Comparison of ENCODE assay signal across 1 cellular context in the genomic region with DNA sequence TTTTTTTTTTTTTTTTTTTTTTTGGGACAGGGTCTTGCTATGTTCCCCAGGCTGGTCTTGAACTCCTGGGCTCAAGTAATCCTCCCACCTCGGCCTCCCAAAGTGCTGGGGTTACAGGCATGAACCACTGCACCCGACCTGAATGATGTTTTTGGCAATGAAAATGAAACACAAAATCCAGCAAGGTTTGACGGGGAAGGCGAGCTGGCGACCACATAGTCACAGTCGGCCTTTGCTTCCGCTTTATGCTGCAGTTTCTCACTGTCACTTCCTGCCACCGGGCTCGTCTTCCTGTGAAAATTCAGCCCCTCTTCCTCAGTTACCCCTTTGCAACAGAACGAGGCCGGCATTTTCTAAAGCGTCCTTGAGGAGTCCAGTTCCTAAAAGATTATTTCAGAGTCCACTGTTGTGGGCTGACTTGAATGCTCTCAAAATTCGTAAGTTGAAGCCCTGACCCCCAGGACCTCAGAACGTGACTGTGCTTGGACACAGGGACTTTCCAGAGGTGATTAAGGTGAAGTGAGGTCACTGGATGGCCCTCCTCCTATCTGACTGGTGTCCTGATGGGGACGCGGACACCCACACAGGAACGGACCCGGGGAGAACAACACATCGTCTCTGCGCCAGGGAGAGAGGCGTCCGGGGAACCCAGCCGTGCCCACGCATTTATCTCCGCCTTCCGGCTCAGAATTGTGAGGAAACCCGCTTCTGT.
TF ChIP-seq lines count a peak whose summit lies in the region.

No MANE protein-coding gene starts in this region.

TF ChIP-seq in HepG2, 621 proteins besides CTCF, POLR2A, EP300 and RAD21 (continued from another document and continues in another):
- TF ChIP-seq, protein P1, sequence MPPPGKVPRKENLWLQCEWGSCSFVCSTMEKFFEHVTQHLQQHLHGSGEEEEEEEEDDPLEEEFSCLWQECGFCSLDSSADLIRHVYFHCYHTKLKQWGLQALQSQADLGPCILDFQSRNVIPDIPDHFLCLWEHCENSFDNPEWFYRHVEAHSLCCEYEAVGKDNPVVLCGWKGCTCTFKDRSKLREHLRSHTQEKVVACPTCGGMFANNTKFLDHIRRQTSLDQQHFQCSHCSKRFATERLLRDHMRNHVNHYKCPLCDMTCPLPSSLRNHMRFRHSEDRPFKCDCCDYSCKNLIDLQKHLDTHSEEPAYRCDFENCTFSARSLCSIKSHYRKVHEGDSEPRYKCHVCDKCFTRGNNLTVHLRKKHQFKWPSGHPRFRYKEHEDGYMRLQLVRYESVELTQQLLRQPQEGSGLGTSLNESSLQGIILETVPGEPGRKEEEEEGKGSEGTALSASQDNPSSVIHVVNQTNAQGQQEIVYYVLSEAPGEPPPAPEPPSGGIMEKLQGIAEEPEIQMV (CRISPR knock-in tag; IDR thresholded peaks at IDR 0.05; ENCODE audit: low read depth) = no peak
- no peak for TF ChIP-seq FOXM1 (CRISPR knock-in tag; IDR thresholded peaks at IDR 0.05)
- TF ChIP-seq ZNF607 (CRISPR knock-in tag; IDR thresholded peaks at IDR 0.05; ENCODE audit: borderline replicate concordance) = no peak
- TF ChIP-seq JUN (CRISPR knock-in tag; IDR thresholded peaks at IDR 0.05) = no peak
- no peak for TF ChIP-seq RORA (CRISPR knock-in tag; IDR thresholded peaks at IDR 0.05)
- TF ChIP-seq, protein P2, sequence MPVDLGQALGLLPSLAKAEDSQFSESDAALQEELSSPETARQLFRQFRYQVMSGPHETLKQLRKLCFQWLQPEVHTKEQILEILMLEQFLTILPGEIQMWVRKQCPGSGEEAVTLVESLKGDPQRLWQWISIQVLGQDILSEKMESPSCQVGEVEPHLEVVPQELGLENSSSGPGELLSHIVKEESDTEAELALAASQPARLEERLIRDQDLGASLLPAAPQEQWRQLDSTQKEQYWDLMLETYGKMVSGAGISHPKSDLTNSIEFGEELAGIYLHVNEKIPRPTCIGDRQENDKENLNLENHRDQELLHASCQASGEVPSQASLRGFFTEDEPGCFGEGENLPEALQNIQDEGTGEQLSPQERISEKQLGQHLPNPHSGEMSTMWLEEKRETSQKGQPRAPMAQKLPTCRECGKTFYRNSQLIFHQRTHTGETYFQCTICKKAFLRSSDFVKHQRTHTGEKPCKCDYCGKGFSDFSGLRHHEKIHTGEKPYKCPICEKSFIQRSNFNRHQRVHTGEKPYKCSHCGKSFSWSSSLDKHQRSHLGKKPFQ (CRISPR knock-in tag; IDR thresholded peaks at IDR 0.05; ENCODE audit: insufficient replicate concordance) = no peak
- TF ChIP-seq ZNF572 (CRISPR knock-in tag; IDR thresholded peaks at IDR 0.05) = no peak
- TF ChIP-seq NFKB2 (CRISPR knock-in tag; IDR thresholded peaks at IDR 0.05; ENCODE audit: borderline replicate concordance) = no peak
- TF ChIP-seq CCAR2 (optimal IDR thresholded peaks at IDR 0.05; ENCODE audit: low read depth, low read length) = no peak
- no peak; the same call in 1 of the 2 replicates for TF ChIP-seq ZNF792 (CRISPR knock-in tag; IDR thresholded peaks at IDR 0.05)
- 0 out of 2 replicates have a peak, but pooled peaks have one; percentile 40 for TF ChIP-seq RARA (CRISPR knock-in tag; IDR thresholded peaks at IDR 0.05)
- TF ChIP-seq GTF3A (CRISPR knock-in tag; conservative IDR thresholded peaks at IDR 0.05) = no peak
- TF ChIP-seq, protein P3, sequence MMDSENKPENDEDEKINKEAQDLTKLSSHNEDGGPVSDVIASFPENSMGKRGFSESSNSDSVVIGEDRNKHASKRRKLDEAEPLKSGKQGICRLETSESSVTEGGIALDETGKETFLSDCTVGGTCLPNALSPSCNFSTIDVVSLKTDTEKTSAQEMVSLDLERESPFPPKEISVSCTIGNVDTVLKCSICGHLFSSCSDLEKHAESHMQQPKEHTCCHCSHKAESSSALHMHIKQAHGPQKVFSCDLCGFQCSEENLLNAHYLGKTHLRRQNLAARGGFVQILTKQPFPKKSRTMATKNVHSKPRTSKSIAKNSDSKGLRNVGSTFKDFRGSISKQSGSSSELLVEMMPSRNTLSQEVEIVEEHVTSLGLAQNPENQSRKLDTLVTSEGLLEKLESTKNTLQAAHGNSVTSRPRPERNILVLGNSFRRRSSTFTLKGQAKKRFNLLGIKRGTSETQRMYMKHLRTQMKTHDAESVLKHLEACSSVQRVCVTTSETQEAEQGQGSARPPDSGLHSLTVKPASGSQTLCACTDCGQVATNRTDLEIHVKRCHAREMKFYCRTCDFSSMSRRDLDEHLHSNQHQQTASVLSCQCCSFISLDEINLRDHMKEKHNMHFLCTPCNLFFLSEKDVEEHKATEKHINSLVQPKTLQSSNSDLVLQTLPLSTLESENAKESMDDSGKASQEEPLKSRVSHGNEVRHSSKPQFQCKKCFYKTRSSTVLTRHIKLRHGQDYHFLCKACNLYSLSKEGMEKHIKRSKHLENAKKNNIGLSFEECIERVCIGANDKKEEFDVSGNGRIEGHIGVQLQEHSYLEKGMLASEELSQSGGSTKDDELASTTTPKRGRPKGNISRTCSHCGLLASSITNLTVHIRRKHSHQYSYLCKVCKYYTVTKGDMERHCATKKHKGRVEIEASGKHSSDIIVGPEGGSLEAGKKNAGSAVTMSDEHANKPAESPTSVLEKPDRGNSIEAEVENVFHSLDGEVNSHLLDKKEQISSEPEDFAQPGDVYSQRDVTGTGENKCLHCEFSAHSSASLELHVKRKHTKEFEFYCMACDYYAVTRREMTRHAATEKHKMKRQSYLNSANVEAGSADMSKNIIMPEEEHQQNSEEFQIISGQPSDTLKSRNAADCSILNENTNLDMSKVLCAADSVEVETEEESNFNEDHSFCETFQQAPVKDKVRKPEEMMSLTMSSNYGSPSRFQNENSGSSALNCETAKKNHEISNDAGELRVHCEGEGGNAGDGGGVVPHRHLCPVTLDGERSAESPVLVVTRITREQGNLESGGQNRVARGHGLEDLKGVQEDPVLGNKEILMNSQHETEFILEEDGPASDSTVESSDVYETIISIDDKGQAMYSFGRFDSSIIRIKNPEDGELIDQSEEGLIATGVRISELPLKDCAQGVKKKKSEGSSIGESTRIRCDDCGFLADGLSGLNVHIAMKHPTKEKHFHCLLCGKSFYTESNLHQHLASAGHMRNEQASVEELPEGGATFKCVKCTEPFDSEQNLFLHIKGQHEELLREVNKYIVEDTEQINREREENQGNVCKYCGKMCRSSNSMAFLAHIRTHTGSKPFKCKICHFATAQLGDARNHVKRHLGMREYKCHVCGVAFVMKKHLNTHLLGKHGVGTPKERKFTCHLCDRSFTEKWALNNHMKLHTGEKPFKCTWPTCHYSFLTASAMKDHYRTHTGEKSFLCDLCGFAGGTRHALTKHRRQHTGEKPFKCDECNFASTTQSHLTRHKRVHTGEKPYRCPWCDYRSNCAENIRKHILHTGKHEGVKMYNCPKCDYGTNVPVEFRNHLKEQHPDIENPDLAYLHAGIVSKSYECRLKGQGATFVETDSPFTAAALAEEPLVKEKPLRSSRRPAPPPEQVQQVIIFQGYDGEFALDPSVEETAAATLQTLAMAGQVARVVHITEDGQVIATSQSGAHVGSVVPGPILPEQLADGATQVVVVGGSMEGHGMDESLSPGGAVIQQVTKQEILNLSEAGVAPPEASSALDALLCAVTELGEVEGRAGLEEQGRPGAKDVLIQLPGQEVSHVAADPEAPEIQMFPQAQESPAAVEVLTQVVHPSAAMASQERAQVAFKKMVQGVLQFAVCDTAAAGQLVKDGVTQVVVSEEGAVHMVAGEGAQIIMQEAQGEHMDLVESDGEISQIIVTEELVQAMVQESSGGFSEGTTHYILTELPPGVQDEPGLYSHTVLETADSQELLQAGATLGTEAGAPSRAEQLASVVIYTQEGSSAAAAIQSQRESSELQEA (CRISPR knock-in tag; IDR thresholded peaks at IDR 0.05; ENCODE audit: not compliant biosample characterization) = no peak
- no peak for TF ChIP-seq MAF1 (CRISPR knock-in tag; IDR thresholded peaks at IDR 0.05; ENCODE audit: borderline replicate concordance)
- 0 out of 2 replicates have a peak, but pooled peaks have one; percentile 31 for TF ChIP-seq SSRP1 (CRISPR knock-in tag; IDR thresholded peaks at IDR 0.05)
- TF ChIP-seq ZNF260 (CRISPR knock-in tag; IDR thresholded peaks at IDR 0.05; ENCODE audit: borderline replicate concordance, low read depth) = no peak
- TF ChIP-seq HNRNPL (IDR thresholded peaks at IDR 0.05; ENCODE audit: low read depth, low read length) = no peak
- TF ChIP-seq ELF4 (CRISPR knock-in tag; IDR thresholded peaks at IDR 0.05; ENCODE audit: borderline replicate concordance) = no peak
- TF ChIP-seq, protein P4, sequence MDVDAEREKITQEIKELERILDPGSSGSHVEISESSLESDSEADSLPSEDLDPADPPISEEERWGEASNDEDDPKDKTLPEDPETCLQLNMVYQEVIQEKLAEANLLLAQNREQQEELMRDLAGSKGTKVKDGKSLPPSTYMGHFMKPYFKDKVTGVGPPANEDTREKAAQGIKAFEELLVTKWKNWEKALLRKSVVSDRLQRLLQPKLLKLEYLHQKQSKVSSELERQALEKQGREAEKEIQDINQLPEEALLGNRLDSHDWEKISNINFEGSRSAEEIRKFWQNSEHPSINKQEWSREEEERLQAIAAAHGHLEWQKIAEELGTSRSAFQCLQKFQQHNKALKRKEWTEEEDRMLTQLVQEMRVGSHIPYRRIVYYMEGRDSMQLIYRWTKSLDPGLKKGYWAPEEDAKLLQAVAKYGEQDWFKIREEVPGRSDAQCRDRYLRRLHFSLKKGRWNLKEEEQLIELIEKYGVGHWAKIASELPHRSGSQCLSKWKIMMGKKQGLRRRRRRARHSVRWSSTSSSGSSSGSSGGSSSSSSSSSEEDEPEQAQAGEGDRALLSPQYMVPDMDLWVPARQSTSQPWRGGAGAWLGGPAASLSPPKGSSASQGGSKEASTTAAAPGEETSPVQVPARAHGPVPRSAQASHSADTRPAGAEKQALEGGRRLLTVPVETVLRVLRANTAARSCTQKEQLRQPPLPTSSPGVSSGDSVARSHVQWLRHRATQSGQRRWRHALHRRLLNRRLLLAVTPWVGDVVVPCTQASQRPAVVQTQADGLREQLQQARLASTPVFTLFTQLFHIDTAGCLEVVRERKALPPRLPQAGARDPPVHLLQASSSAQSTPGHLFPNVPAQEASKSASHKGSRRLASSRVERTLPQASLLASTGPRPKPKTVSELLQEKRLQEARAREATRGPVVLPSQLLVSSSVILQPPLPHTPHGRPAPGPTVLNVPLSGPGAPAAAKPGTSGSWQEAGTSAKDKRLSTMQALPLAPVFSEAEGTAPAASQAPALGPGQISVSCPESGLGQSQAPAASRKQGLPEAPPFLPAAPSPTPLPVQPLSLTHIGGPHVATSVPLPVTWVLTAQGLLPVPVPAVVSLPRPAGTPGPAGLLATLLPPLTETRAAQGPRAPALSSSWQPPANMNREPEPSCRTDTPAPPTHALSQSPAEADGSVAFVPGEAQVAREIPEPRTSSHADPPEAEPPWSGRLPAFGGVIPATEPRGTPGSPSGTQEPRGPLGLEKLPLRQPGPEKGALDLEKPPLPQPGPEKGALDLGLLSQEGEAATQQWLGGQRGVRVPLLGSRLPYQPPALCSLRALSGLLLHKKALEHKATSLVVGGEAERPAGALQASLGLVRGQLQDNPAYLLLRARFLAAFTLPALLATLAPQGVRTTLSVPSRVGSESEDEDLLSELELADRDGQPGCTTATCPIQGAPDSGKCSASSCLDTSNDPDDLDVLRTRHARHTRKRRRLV (CRISPR knock-in tag; IDR thresholded peaks at IDR 0.05) = no peak
- TF ChIP-seq POLR2AphosphoS5 (IDR thresholded peaks at IDR 0.05; ENCODE audit: low read depth, low read length) = peak; percentile 83
- TF ChIP-seq MED1 (CRISPR knock-in tag; IDR thresholded peaks at IDR 0.05) = peak; percentile 19; the same call in 1 of the 2 replicates
- TF ChIP-seq ZNF354B (CRISPR knock-in tag; IDR thresholded peaks at IDR 0.05) = no peak
- no peak for TF ChIP-seq MXD4 (CRISPR knock-in tag; IDR thresholded peaks at IDR 0.05)
- TF ChIP-seq ZNF383 (CRISPR knock-in tag; IDR thresholded peaks at IDR 0.05; ENCODE audit: borderline replicate concordance) = no peak
- TF ChIP-seq ZSCAN22 (CRISPR knock-in tag; IDR thresholded peaks at IDR 0.05) = no peak
- TF ChIP-seq, protein P5, sequence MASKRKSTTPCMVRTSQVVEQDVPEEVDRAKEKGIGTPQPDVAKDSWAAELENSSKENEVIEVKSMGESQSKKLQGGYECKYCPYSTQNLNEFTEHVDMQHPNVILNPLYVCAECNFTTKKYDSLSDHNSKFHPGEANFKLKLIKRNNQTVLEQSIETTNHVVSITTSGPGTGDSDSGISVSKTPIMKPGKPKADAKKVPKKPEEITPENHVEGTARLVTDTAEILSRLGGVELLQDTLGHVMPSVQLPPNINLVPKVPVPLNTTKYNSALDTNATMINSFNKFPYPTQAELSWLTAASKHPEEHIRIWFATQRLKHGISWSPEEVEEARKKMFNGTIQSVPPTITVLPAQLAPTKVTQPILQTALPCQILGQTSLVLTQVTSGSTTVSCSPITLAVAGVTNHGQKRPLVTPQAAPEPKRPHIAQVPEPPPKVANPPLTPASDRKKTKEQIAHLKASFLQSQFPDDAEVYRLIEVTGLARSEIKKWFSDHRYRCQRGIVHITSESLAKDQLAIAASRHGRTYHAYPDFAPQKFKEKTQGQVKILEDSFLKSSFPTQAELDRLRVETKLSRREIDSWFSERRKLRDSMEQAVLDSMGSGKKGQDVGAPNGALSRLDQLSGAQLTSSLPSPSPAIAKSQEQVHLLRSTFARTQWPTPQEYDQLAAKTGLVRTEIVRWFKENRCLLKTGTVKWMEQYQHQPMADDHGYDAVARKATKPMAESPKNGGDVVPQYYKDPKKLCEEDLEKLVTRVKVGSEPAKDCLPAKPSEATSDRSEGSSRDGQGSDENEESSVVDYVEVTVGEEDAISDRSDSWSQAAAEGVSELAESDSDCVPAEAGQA (IDR thresholded peaks at IDR 0.05; ENCODE audit: low read depth) = no peak
- TF ChIP-seq, protein P5 (CRISPR knock-in tag; IDR thresholded peaks at IDR 0.05; ENCODE audit: borderline replicate concordance) = no peak
- TF ChIP-seq, protein P6, sequence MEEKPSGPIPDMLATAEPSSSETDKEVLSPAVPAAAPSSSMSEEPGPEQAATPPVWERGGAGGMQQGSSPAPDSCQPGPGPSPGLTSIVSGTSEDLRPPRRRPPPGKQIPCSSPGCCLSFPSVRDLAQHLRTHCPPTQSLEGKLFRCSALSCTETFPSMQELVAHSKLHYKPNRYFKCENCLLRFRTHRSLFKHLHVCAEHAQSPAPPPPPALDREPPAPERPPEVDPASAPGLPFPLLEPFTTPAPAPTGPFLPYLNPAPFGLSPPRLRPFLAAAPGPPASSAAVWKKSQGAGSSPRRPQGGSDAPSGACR (CRISPR knock-in tag; IDR thresholded peaks at IDR 0.05) = no peak
- TF ChIP-seq, protein P7, sequence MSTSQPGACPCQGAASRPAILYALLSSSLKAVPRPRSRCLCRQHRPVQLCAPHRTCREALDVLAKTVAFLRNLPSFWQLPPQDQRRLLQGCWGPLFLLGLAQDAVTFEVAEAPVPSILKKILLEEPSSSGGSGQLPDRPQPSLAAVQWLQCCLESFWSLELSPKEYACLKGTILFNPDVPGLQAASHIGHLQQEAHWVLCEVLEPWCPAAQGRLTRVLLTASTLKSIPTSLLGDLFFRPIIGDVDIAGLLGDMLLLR (CRISPR knock-in tag; IDR thresholded peaks at IDR 0.05) = no peak
